8 cellular contexts compared by ENCODE assay signal in genomic region chr16:54930034-54930938, GRCh38. TPM values are rescaled to one million over a fixed set of nuclear protein-coding genes. Genes with fewer than 3 reads are reported as not detected.
DNase-seq lines count a peak whose midpoint lies in the region; ATAC-seq and TF ChIP-seq lines count a peak whose summit lies in the region.

Gene IRX5, plus strand, starts transcription at chr16:54930865. Its CDS starts 334 bp downstream, at chr16:54931199.

- no peak within 1 kb of the TSS for H3K27ac ChIP-seq in naive thymus-derived CD4-positive, alpha-beta T cell (ENCODE audit: low read depth, low read length)

- H3K4me1 Mint-ChIP-seq in Calu3 (ENCODE audit: low read depth, unreplicated experiment) (peaks cover 18% of the 10 kb centered on the region), type B pancreatic cell (ENCODE audit: unreplicated experiment) (peaks cover 22% of the 10 kb centered on the region)
- H3K4me1 Mint-ChIP-seq in activated CD8-positive, alpha-beta memory T cell treated with anti-CD3 and anti-CD28 coated beads, Interleukin-2, amount 10 ng/mL, durations not matched to agents 7 days and 5 days = peaks cover 19% of the 10 kb centered on the region
- peaks cover 16 to 42% (median 32%) of the 10 kb centered on the region in 7 donors for H3K4me1 Mint-ChIP-seq in naive thymus-derived CD4-positive, alpha-beta T cell

- no peaks in the 10 kb centered on the region for H3K36me3 ChIP-seq in naive thymus-derived CD4-positive, alpha-beta T cell (ENCODE audit: control insufficient read depth in 2 of 3, insufficient read depth in 3 of 3, low read length in 3 of 3)

- ATAC-seq in HG03571 (IDR thresholded peaks at IDR 0.05; ENCODE audit: unreplicated experiment) (peak; percentile 25), HG03139 (IDR thresholded peaks at IDR 0.05; ENCODE audit: unreplicated experiment) (no peak)
- no peak for ATAC-seq in activated CD8-positive, alpha-beta memory T cell treated with anti-CD3 and anti-CD28 coated beads, Interleukin-2, amount 10 ng/mL, durations not matched to agents 7 days and 5 days
- no peak for ATAC-seq in naive thymus-derived CD4-positive, alpha-beta T cell

- H3K27me3 ChIP-seq in naive thymus-derived CD4-positive, alpha-beta T cell (ENCODE audit: control insufficient read depth in 2 of 2, insufficient read depth in 2 of 2, low read length in 2 of 2) = peaks cover 14 to 48% of the 10 kb centered on the region in 2 donors

- peaks cover 9 to 12% of the 10 kb centered on the region in 2 donors for H3K4me1 ChIP-seq in naive thymus-derived CD4-positive, alpha-beta T cell (ENCODE audit: control insufficient read depth in 2 of 2, insufficient read depth in 2 of 2, low read length in 2 of 2)

- POLR2A ChIA-PET in naive thymus-derived CD4-positive, alpha-beta T cell (lab: Charles Lee) = no interaction called here

- no peaks in the 10 kb centered on the region for H3K9me3 ChIP-seq in naive thymus-derived CD4-positive, alpha-beta T cell (ENCODE audit: control insufficient read depth in 2 of 3, low read length in 3 of 3)

- intact Hi-C loops in Calu3 (cut with micrococcal nuclease; ENCODE audit: unreplicated experiment) = loop anchor here (5.0 kb wide), 1 partner anchor 1168 kb away; no protein-coding TSS in a partner anchor
- intact Hi-C loops in naive thymus-derived CD4-positive, alpha-beta T cell (cut with micrococcal nuclease) = loop anchor here in 1 of 2 donors (1.0 to 5.0 kb wide), 2 partner anchors 397 to 644 kb away; partner anchors contain the start of gene IRX3

- CTCF ChIA-PET in Calu3 (lab: Charles Lee) = interaction anchor here (0.7 to 1.2 kb wide), 5 partner anchors 17 to 1381 kb away, joined by 3 to 5 read pairs (median 4); no protein-coding TSS in a partner anchor
- CTCF ChIA-PET in activated CD8-positive, alpha-beta memory T cell treated with anti-CD3 and anti-CD28 coated beads, Interleukin-2, amount 10 ng/mL, durations not matched to agents 7 days and 5 days (lab: Charles Lee) = interaction anchor here (3.4 kb wide), 1 partner anchor 1380 kb away, joined by 11 read pairs; no protein-coding TSS in a partner anchor
- CTCF ChIA-PET in naive thymus-derived CD4-positive, alpha-beta T cell (lab: Charles Lee) = no interaction called here

- peak within 1 kb of the TSS; percentile 95 for H3K4me3 Mint-ChIP-seq in Calu3 (ENCODE audit: low read depth, unreplicated experiment)
- H3K4me3 Mint-ChIP-seq in activated CD8-positive, alpha-beta memory T cell treated with anti-CD3 and anti-CD28 coated beads, Interleukin-2, amount 10 ng/mL, durations not matched to agents 7 days and 5 days = peak within 1 kb of the TSS; percentile 71
- peak within 1 kb of the TSS; percentile 84 to 96 (median 93) for H3K4me3 Mint-ChIP-seq in naive thymus-derived CD4-positive, alpha-beta T cell
- peak within 1 kb of the TSS; percentile 98 for H3K4me3 Mint-ChIP-seq in type B pancreatic cell

- BruUV-seq in Calu3 (replicated peaks; lab: Mats Ljungman, UMichigan) = TSS peak; percentile 49

- peak within 1 kb of the TSS; percentile 70 for H3K4me3 ChIP-seq in naive thymus-derived CD4-positive, alpha-beta T cell (ENCODE audit: low read length)

- peak; percentile 94 for DNase-seq in Calu3
- peak; percentile 37 to 69 for DNase-seq in NCI-H526 (lab: John Stamatoyannopoulos, UW)
- DNase-seq in activated CD8-positive, alpha-beta memory T cell treated with anti-CD3 and anti-CD28 coated beads, Interleukin-2, amount 10 ng/mL, durations not matched to agents 7 days and 5 days = peak; percentile 56
- peak; percentile 96 for DNase-seq in fibroblast of peridontal ligament (ENCODE audit: extremely low read depth)
- peak in 2 of 9 donors; percentile 20 to 46 for DNase-seq in naive thymus-derived CD4-positive, alpha-beta T cell
- peak; percentile 91 for DNase-seq in type B pancreatic cell (ENCODE audit: extremely low spot score, unreplicated experiment)

- H3K27ac Mint-ChIP-seq in Calu3 (ENCODE audit: unreplicated experiment) = peak within 1 kb of the TSS; percentile 84
- peak within 1 kb of the TSS; percentile 77 for H3K27ac Mint-ChIP-seq in activated CD8-positive, alpha-beta memory T cell treated with anti-CD3 and anti-CD28 coated beads, Interleukin-2, amount 10 ng/mL, durations not matched to agents 7 days and 5 days
- H3K27ac Mint-ChIP-seq in naive thymus-derived CD4-positive, alpha-beta T cell = peak within 1 kb of the TSS in 5 of 9 donors; percentile 14 to 93 (median 69)
- peak within 1 kb of the TSS; percentile 97 for H3K27ac Mint-ChIP-seq in type B pancreatic cell

- TF ChIP-seq CTCF in Calu3 (IDR thresholded peaks at IDR 0.05; ENCODE audit: unreplicated experiment) = peak; percentile 16
- TF ChIP-seq CTCF in type B pancreatic cell (conservative IDR thresholded peaks at IDR 0.05) = peak; percentile 62

- peaks cover 53% of the 10 kb centered on the region for H3K36me3 Mint-ChIP-seq in Calu3 (ENCODE audit: insufficient read depth, unreplicated experiment)
- peaks cover 12% of the 10 kb centered on the region for H3K36me3 Mint-ChIP-seq in activated CD8-positive, alpha-beta memory T cell treated with anti-CD3 and anti-CD28 coated beads, Interleukin-2, amount 10 ng/mL, durations not matched to agents 7 days and 5 days
- H3K36me3 Mint-ChIP-seq in naive thymus-derived CD4-positive, alpha-beta T cell = peaks cover 0 to 23% (median 7%) of the 10 kb centered on the region in 5 donors
- peaks cover 24% of the 10 kb centered on the region for H3K36me3 Mint-ChIP-seq in type B pancreatic cell

- H3K9me3 Mint-ChIP-seq in Calu3 (ENCODE audit: low read depth, unreplicated experiment) (no peaks in the 10 kb centered on the region), type B pancreatic cell (no peaks in the 10 kb centered on the region)
- peaks cover 2% of the 10 kb centered on the region for H3K9me3 Mint-ChIP-seq in activated CD8-positive, alpha-beta memory T cell treated with anti-CD3 and anti-CD28 coated beads, Interleukin-2, amount 10 ng/mL, durations not matched to agents 7 days and 5 days (ENCODE audit: low read depth)
- H3K9me3 Mint-ChIP-seq in naive thymus-derived CD4-positive, alpha-beta T cell = peaks cover 0 to 24% (median 13%) of the 10 kb centered on the region in 11 donors

- H3K27me3 Mint-ChIP-seq in Calu3 (ENCODE audit: unreplicated experiment) (no peaks in the 10 kb centered on the region), type B pancreatic cell (peaks cover 50% of the 10 kb centered on the region)
- H3K27me3 Mint-ChIP-seq in activated CD8-positive, alpha-beta memory T cell treated with anti-CD3 and anti-CD28 coated beads, Interleukin-2, amount 10 ng/mL, durations not matched to agents 7 days and 5 days = peaks cover 72% of the 10 kb centered on the region
- H3K27me3 Mint-ChIP-seq in naive thymus-derived CD4-positive, alpha-beta T cell = peaks cover 68 to 79% (median 74%) of the 10 kb centered on the region in 5 donors

RNA-seq across cellular contexts. Expression of gene IRX5, which starts in this region (rescaled TPM):
- total RNA-seq in Calu3 (2022) (1.9 and 2.5 TPM in 2 replicates), type B pancreatic cell (ENCODE audit: low replicate concordance) (21.5 and 29.1 TPM in 2 replicates)
- not detected for total RNA-seq in activated CD8-positive, alpha-beta memory T cell treated with anti-CD3 and anti-CD28 coated beads, Interleukin-2, amount 10 ng/mL, durations not matched to agents 7 days and 5 days
- under 1 TPM in 1 of 5 experiments, not detected in 4; 0.36 TPM for total RNA-seq in naive thymus-derived CD4-positive, alpha-beta T cell
- not detected for polyA plus RNA-seq in naive thymus-derived CD4-positive, alpha-beta T cell

Comparison
In these comparisons a context has a peak if more than half of its experiments do, and no peak if none do; other contexts are left out.
1. Peak in DNase-seq in activated CD8-positive, alpha-beta memory T cell treated with anti-CD3 and anti-CD28 coated beads, Interleukin-2, amount 10 ng/mL, durations not matched to agents 7 days and 5 days; RNA of the gene not detected or under 1 TPM.